In the genomic region with DNA sequence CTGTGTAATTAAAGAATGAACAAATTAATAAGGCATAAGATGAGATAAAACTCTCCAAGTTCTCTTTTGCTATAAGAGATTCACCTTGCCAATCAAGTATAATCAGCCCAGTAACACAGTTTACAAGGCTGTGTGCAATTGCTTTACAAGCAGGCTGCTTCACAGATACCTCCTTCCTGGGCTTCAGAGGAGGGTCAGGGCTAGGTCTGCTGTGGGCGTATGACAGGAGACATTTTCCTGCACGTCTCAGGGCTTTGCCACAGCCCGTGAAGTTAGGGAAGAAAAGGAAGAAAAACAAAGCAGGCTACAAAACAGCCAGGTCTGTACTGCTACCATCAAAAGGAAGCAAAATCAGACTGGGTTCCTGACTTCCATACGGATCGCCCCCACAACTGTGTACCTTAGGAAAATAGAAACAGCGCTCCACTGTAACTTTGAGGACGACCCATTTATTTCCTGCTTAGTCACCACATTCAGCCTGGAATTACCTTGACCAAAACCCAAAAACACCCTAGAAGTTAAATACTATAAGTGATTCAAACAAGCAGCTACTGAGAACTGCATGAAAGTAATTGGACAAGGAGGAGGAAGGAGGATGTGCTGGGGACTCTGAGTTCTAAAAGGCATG, we compare ENCODE assay signal across 1 cellular context.
TF ChIP-seq lines count a peak whose summit lies in the region.

No MANE protein-coding gene starts in this region.

TF ChIP-seq in HEK293, 187 proteins besides CTCF, POLR2A, EP300 and RAD21:
- TF ChIP-seq ZBTB8A (tag by site-specific recombination; IDR thresholded peaks at IDR 0.05) (0 out of 2 replicates have a peak, but pooled peaks have one; percentile 13), ZFHX2 (tag by site-specific recombination; conservative IDR thresholded peaks at IDR 0.05) (peak; percentile 30; the same call in 1 of the 2 replicates), ZNF335 (tag by site-specific recombination; conservative IDR thresholded peaks at IDR 0.05) (0 out of 2 replicates have a peak, but pooled peaks have one; percentile 18), REPIN1 (tag by site-specific recombination; IDR thresholded peaks at IDR 0.05; ENCODE audit: low read depth) (no peak), ZBTB20 (tag by site-specific recombination; IDR thresholded peaks at IDR 0.05) (peak; percentile 30; the same call in 1 of the 2 replicates)
